29 cellular contexts compared by ENCODE assay signal in the genomic region with DNA sequence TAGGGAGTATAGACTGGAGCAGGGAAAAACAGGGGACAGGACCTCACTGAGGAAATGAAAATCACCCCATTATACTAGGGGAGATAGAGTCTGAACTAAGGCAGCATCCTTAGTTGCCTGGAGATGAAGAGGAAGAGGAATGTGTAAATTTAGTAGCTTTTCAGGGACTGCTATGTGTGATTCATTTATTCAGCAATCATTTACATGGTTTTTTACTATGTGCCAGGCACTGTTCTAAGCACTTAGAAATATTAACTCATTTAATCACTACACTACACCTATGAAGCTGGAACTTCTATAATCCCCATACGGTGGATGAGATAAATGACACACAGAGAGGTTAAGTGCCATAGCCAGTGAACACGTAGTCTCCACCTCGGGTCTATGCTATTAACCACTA.
"Had no signal": no experiment of that assay in that cellular context is flagged by ENCODE, and none has a peak within 500 bp of the region (broad histone marks: within the 10 kb centered on the region; RNA-seq: fewer than 3 reads in every experiment).

No MANE protein-coding gene starts in this region.

- H3K36me3 Mint-ChIP-seq: activated naive CD8-positive, alpha-beta T cell had no signal

- H3K9me3 Mint-ChIP-seq: activated CD4-positive, alpha-beta memory T cell treated with anti-CD3 and anti-CD28 coated beads, Interleukin-2, amount 10 ng/mL, durations not matched to agents 7 days and 5 days; activated CD4-positive, alpha-beta T cell treated with anti-CD3 and anti-CD28 coated beads, Interleukin-2, amount 10 ng/mL, durations not matched to agents 7 days and 5 days; activated T-cell treated with anti-CD3 and anti-CD28 coated beads, Interleukin-2, amount 50 U/mL, for 24 hours had no signal

- H3K9me3 ChIP-seq: body of pancreas, colonic mucosa, esophagus squamous epithelium, gastroesophageal sphincter had no signal

- ATAC-seq: activated T-cell treated with anti-CD3 and anti-CD28 coated beads, Interleukin-2, amount 50 U/mL, for 72 hours; body of pancreas; effector memory CD8-positive, alpha-beta T cell; gastroesophageal sphincter had no signal

- H3K27ac Mint-ChIP-seq: activated CD4-positive, alpha-beta memory T cell treated with anti-CD3 and anti-CD28 coated beads, Interleukin-2, amount 10 ng/mL, durations not matched to agents 7 days and 5 days; activated CD4-positive, alpha-beta T cell treated with anti-CD3 and anti-CD28 coated beads, Interleukin-2, amount 10 ng/mL, durations not matched to agents 7 days and 5 days; activated naive CD8-positive, alpha-beta T cell; activated T-cell treated with anti-CD3 and anti-CD28 coated beads, Interleukin-2, amount 50 U/mL, for 24 hours; activated T-cell treated with anti-CD3 and anti-CD28 coated beads, Interleukin-2, amount 50 U/mL, for 72 hours; dendritic cell treated with granulocyte-macrophage colony-stimulating factor and Interleukin-4, amounts not matched to agents 40 ng/mL and 50 ng/mL, for 4 days; effector memory CD8-positive, alpha-beta T cell had no signal

- DNase-seq: activated CD4-positive, alpha-beta memory T cell treated with anti-CD3 and anti-CD28 coated beads, Interleukin-2, amount 10 ng/mL, durations not matched to agents 7 days and 5 days; activated CD4-positive, alpha-beta T cell treated with anti-CD3 and anti-CD28 coated beads for 1 hour; activated CD4-positive, alpha-beta T cell treated with anti-CD3 and anti-CD28 coated beads for 4 hours; activated CD4-positive, alpha-beta T cell treated with anti-CD3 and anti-CD28 coated beads, Interleukin-2, amount 10 ng/mL, durations not matched to agents 7 days and 5 days; activated CD4-positive, alpha-beta T cell treated with anti-CD3 and anti-CD28 coated beads, Interleukin-2, amount 50 U/mL, for 4 hours; activated CD8-positive, alpha-beta memory T cell treated with anti-CD3 and anti-CD28 coated beads, Interleukin-2, amount 50 U/mL, for 48 hours; activated effector memory CD4-positive, alpha-beta T cell treated with Interleukin-2 at 50 U/mL for 16 hours; activated gamma-delta T cell treated with Interleukin-2 at 50 U/mL for 16 hours; activated naive CD4-positive, alpha-beta T cell treated with anti-CD3 and anti-CD28 coated beads, Interleukin-2, amount 50 U/mL, for 16 hours; activated naive CD4-positive, alpha-beta T cell treated with Interleukin-2 at 50 U/mL for 16 hours; activated T-cell treated with anti-CD3 and anti-CD28 coated beads for 4 hours; activated T-cell treated with anti-CD3 and anti-CD28 coated beads, Interleukin-2, amount 50 U/mL, for 24 hours; activated T-cell treated with anti-CD3 and anti-CD28 coated beads, Interleukin-2, amount 50 U/mL, for 72 hours; amygdala; aorta; body of pancreas; caudate nucleus; cerebellar nuclear complex; colonic mucosa; dorsolateral prefrontal cortex; effector CD4-positive, alpha-beta T cell; effector memory CD8-positive, alpha-beta T cell; esophagus squamous epithelium; foreskin melanocyte; T-helper 2 cell had no signal

- H3K4me3 Mint-ChIP-seq: activated CD4-positive, alpha-beta memory T cell treated with anti-CD3 and anti-CD28 coated beads, Interleukin-2, amount 10 ng/mL, durations not matched to agents 7 days and 5 days; activated CD4-positive, alpha-beta T cell treated with anti-CD3 and anti-CD28 coated beads, Interleukin-2, amount 10 ng/mL, durations not matched to agents 7 days and 5 days; activated naive CD8-positive, alpha-beta T cell; activated T-cell treated with anti-CD3 and anti-CD28 coated beads, Interleukin-2, amount 50 U/mL, for 24 hours; activated T-cell treated with anti-CD3 and anti-CD28 coated beads, Interleukin-2, amount 50 U/mL, for 72 hours; dendritic cell treated with granulocyte-macrophage colony-stimulating factor and Interleukin-4, amounts not matched to agents 40 ng/mL and 50 ng/mL, for 4 days; effector memory CD8-positive, alpha-beta T cell had no signal

- H3K4me1 ChIP-seq: body of pancreas, colonic mucosa, esophagus squamous epithelium, gastroesophageal sphincter had no signal

- H3K4me3 ChIP-seq: body of pancreas, colonic mucosa, dorsolateral prefrontal cortex, esophagus squamous epithelium, gastroesophageal sphincter had no signal

- H3K27ac ChIP-seq: body of pancreas, colonic mucosa, dorsolateral prefrontal cortex, epithelial cell of prostate, esophagus squamous epithelium, gastroesophageal sphincter had no signal

- H3K27me3 ChIP-seq: body of pancreas, colonic mucosa, esophagus squamous epithelium, gastroesophageal sphincter had no signal

- H3K36me3 ChIP-seq: colonic mucosa, esophagus squamous epithelium, gastroesophageal sphincter had no signal

- H3K4me1 Mint-ChIP-seq: activated CD4-positive, alpha-beta memory T cell treated with anti-CD3 and anti-CD28 coated beads, Interleukin-2, amount 10 ng/mL, durations not matched to agents 7 days and 5 days; activated CD4-positive, alpha-beta T cell treated with anti-CD3 and anti-CD28 coated beads, Interleukin-2, amount 10 ng/mL, durations not matched to agents 7 days and 5 days had no signal

- H3K27me3 Mint-ChIP-seq: activated CD4-positive, alpha-beta memory T cell treated with anti-CD3 and anti-CD28 coated beads, Interleukin-2, amount 10 ng/mL, durations not matched to agents 7 days and 5 days; activated CD4-positive, alpha-beta T cell treated with anti-CD3 and anti-CD28 coated beads, Interleukin-2, amount 10 ng/mL, durations not matched to agents 7 days and 5 days; activated T-cell treated with anti-CD3 and anti-CD28 coated beads, Interleukin-2, amount 50 U/mL, for 24 hours; dendritic cell treated with granulocyte-macrophage colony-stimulating factor and Interleukin-4, amounts not matched to agents 40 ng/mL and 50 ng/mL, for 4 days had no signal
